In the genomic region with DNA sequence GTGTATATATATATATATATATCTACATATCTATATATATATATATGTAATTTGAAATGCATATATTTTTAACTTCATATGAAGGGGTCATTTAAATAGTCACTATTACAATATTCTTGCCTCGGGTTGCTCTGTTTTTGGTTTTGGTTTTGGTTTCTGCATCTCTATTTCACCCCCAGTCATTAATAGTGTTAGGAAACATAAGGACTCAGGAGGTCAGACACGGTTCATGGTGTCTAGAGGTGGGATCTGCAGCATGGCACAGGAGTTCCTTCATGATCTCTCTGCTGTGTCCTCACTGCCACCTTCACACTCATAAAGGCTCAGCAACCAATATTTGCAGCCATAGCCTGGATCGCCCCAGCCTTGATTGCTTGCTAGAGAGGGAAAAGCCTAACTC, we compare ENCODE assay signal across 22 cellular contexts. TPM values are rescaled to one million over a fixed set of nuclear protein-coding genes. Genes with fewer than 3 reads are reported as not detected.
"Had no signal": no experiment of that assay in that cellular context is flagged by ENCODE, and none has a peak within 500 bp of the region (broad histone marks: within the 10 kb centered on the region; RNA-seq: fewer than 3 reads in every experiment).

No MANE protein-coding gene starts in this region.

- H3K36me3 Mint-ChIP-seq: brain had no signal

- H3K4me1 ChIP-seq: uterus had no signal

- DNase-seq: activated CD4-positive, alpha-beta T cell treated with anti-CD3 and anti-CD28 coated beads, Interleukin-2, amount 50 U/mL, for 48 hours; activated effector memory CD4-positive, alpha-beta T cell treated with Interleukin-2 at 50 U/mL for 16 hours; esophagus squamous epithelium; hippocampal formation; kidney; left ventricle myocardium inferior; mucosa of descending colon; occipital lobe; stimulated activated CD4-positive, alpha-beta T cell treated with anti-CD3 and anti-CD28 coated beads, Interleukin-2, amount 100 ng/mL, for 48 hours; substantia nigra; uterus had no signal

- H3K9me3 ChIP-seq: esophagus squamous epithelium, left ventricle myocardium inferior, mucosa of descending colon, tibial nerve, uterus had no signal

- H3K4me3 Mint-ChIP-seq: brain; central memory CD8-positive, alpha-beta T cell; nephron; stimulated activated memory B cell treated with anti-CD40 and anti-IgM and Interleukin-4, amounts not matched to agents 10 μg/mL and 1 μg/mL and 100 μg/mL, for 72 hours had no signal

- H3K27me3 Mint-ChIP-seq: central memory CD8-positive, alpha-beta T cell had no signal

- H3K9me3 Mint-ChIP-seq: central memory CD8-positive, alpha-beta T cell; stimulated activated memory B cell treated with anti-CD40 and anti-IgM and Interleukin-4, amounts not matched to agents 10 μg/mL and 1 μg/mL and 100 μg/mL, for 72 hours had no signal

- H3K27ac ChIP-seq: esophagus squamous epithelium, left ventricle myocardium inferior, uterus had no signal

- H3K27me3 ChIP-seq: tibial nerve, uterus had no signal

- H3K4me3 ChIP-seq: coronary artery, esophagus squamous epithelium, left ventricle myocardium inferior, mucosa of descending colon, tibial nerve, uterus had no signal

- H3K36me3 ChIP-seq: tibial nerve, uterus had no signal

- H3K27ac Mint-ChIP-seq: activated naive CD4-positive, alpha-beta T cell treated with anti-CD3 and anti-CD28 coated beads, Interleukin-2, amount 50 U/mL, for 72 hours; brain; nephron; stimulated activated memory B cell treated with anti-CD40 and anti-IgM and Interleukin-4, amounts not matched to agents 10 μg/mL and 1 μg/mL and 100 μg/mL, for 72 hours had no signal

- ATAC-seq: mucosa of descending colon; stimulated activated memory B cell treated with anti-CD40 and anti-IgM and Interleukin-4, amounts not matched to agents 10 μg/mL and 1 μg/mL and 100 μg/mL, for 72 hours had no signal

RNA-seq across cellular contexts. Expression of a gene that starts 16.6 kb away (rescaled TPM):
- total RNA-seq: activated naive CD4-positive, alpha-beta T cell treated with anti-CD3 and anti-CD28 coated beads, Interleukin-2, amount 50 U/mL, for 72 hours; esophagus squamous epithelium; fibroblast of villous mesenchyme; glomerular endothelial cell; kidney; mucosa of descending colon; occipital lobe; posterior vena cava; skeletal muscle tissue; uterus had no signal

RNA-seq across cellular contexts. Expression of a gene that starts 48.2 kb away (rescaled TPM):
- total RNA-seq: fibroblast of villous mesenchyme had no signal
